Comparison of ENCODE assay signal across 11 cellular contexts in the genomic region with DNA sequence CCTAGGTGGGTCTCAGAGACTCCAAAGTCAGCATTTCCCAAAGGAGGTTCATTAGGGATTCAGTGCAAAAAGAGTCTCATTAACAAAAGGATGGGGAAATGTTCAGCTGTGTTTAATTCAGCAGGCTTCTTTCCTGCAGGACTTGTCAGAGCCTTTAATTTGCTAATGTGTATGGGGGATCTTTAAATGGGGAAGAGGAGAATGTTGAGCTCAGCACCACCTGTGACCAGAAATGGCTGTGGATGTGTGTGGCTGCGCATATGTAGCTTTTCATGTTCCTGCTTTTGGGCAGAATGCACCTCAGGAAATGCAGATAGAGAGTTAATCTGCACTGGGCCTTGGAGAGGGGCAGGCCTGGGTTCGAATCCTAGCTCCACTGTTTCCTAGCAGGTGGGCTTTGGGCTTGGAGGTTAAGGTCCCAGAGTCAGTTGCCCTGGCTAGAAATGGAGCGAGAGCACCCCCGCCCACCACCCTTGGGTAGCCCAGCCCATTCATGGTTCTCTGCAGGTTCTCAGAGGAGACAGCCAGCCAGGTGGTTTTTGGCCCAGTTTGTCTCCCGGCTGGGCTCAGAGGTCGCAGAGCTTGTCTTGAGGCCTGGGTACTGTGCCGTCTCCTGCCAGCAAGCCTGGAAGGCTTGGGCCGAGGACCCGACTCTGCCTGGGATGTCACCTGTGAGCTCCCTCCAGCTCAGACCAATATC. TPM values are rescaled to one million over a fixed set of nuclear protein-coding genes. Genes with fewer than 3 reads are reported as not detected.
DNase-seq lines count a peak whose midpoint lies in the region; ATAC-seq, FAIRE-seq and TF ChIP-seq lines count a peak whose summit lies in the region.
"Had no signal": no experiment of that assay in that cellular context is flagged by ENCODE, and none has a peak within 500 bp of the region (broad histone marks: within the 10 kb centered on the region; RNA-seq: fewer than 3 reads in every experiment).

No MANE protein-coding gene starts in this region.

- peak overlapping the region; percentile 98 for H3K27ac Mint-ChIP-seq in activated CD4-positive, alpha-beta memory T cell treated with anti-CD3 and anti-CD28 coated beads, Interleukin-2, amount 10 ng/mL, durations not matched to agents 7 days and 5 days

- H3K9me3 Mint-ChIP-seq in activated CD4-positive, alpha-beta memory T cell treated with anti-CD3 and anti-CD28 coated beads, Interleukin-2, amount 10 ng/mL, durations not matched to agents 7 days and 5 days, result no peaks in the 10 kb centered on the region

- peaks cover 98% of the 10 kb centered on the region for H3K4me1 Mint-ChIP-seq in activated CD4-positive, alpha-beta memory T cell treated with anti-CD3 and anti-CD28 coated beads, Interleukin-2, amount 10 ng/mL, durations not matched to agents 7 days and 5 days

- H3K4me1 ChIP-seq in mucosa of rectum (ENCODE audit: control insufficient read depth in 2 of 2, insufficient read depth in 2 of 2, low read length in 2 of 2), result peaks cover 9 to 11% of the 10 kb centered on the region in 2 donors
- H3K4me1 ChIP-seq: gastroesophageal sphincter had no signal

- no peaks in the 10 kb centered on the region for H3K9me3 ChIP-seq in mucosa of rectum (ENCODE audit: control insufficient read depth in 2 of 2, low read length in 2 of 2)
- H3K9me3 ChIP-seq: gastroesophageal sphincter had no signal

- peak overlapping the region; percentile 5 to 66 for H3K4me3 ChIP-seq in mucosa of rectum (ENCODE audit: low read length in 2 of 2)

- POLR2A ChIA-PET in activated CD4-positive, alpha-beta memory T cell treated with anti-CD3 and anti-CD28 coated beads, Interleukin-2, amount 10 ng/mL, durations not matched to agents 7 days and 5 days (lab: Charles Lee), result interaction anchor here (0.7 to 37.2 kb wide), 14 partner anchors 1 to 466 kb away, joined by 3 to 686 read pairs (median 8); a partner anchor contains a TSS

- no peak overlapping the region for H3K9ac ChIP-seq in mucosa of rectum (ENCODE audit: low read depth in 1 of 2, low read length in 2 of 2)

- H3K36me3 ChIP-seq in mucosa of rectum (ENCODE audit: control insufficient read depth in 2 of 2, insufficient read depth in 2 of 2, low read length in 2 of 2), result no peaks in the 10 kb centered on the region
- H3K36me3 ChIP-seq: gastroesophageal sphincter had no signal

- H3K27ac ChIP-seq in mucosa of rectum (ENCODE audit: low read depth in 2 of 2, low read length in 2 of 2), result peak overlapping the region in 1 of 2 donors; percentile 84

- no peak for TF ChIP-seq POLR2A in GM12891 (IDR thresholded peaks at IDR 0.05; ENCODE audit: low read depth, low read length)

- peak overlapping the region; percentile 88 for H3K4me3 Mint-ChIP-seq in activated CD4-positive, alpha-beta memory T cell treated with anti-CD3 and anti-CD28 coated beads, Interleukin-2, amount 10 ng/mL, durations not matched to agents 7 days and 5 days

- no peaks in the 10 kb centered on the region for H3K27me3 Mint-ChIP-seq in activated CD4-positive, alpha-beta memory T cell treated with anti-CD3 and anti-CD28 coated beads, Interleukin-2, amount 10 ng/mL, durations not matched to agents 7 days and 5 days

- H3K36me3 Mint-ChIP-seq in activated CD4-positive, alpha-beta memory T cell treated with anti-CD3 and anti-CD28 coated beads, Interleukin-2, amount 10 ng/mL, durations not matched to agents 7 days and 5 days (ENCODE audit: low read depth), result peaks cover 70% of the 10 kb centered on the region

- H3K27me3 ChIP-seq in mucosa of rectum (ENCODE audit: control insufficient read depth in 2 of 2, insufficient read depth in 2 of 2, low read length in 2 of 2), result no peaks in the 10 kb centered on the region
- H3K27me3 ChIP-seq: gastroesophageal sphincter had no signal

- CTCF ChIA-PET in activated CD4-positive, alpha-beta memory T cell treated with anti-CD3 and anti-CD28 coated beads, Interleukin-2, amount 10 ng/mL, durations not matched to agents 7 days and 5 days (lab: Charles Lee), result interaction anchor here (0.8 to 4.2 kb wide), 12 partner anchors 9 to 251 kb away, joined by 3 to 37 read pairs (median 6); a partner anchor contains a TSS

- FAIRE-seq in GM12891 (lab: Jason Lieb, UNC), result peak; percentile 43

- ATAC-seq in GM21786 (IDR thresholded peaks at IDR 0.05; ENCODE audit: unreplicated experiment) (no peak), GM18511 (IDR thresholded peaks at IDR 0.05; ENCODE audit: unreplicated experiment) (no peak)
- ATAC-seq: gastroesophageal sphincter had no signal

- DNase-seq in CD1c-positive myeloid dendritic cell (ENCODE audit: extremely low spot score), result peak; percentile 42
- no peak for DNase-seq in GM12891 (ENCODE audit: insufficient read length, low spot score)
- DNase-seq in activated CD4-positive, alpha-beta memory T cell treated with anti-CD3 and anti-CD28 coated beads, Interleukin-2, amount 10 ng/mL, durations not matched to agents 7 days and 5 days, result no peak
- no peak for DNase-seq in HPDE6-E6E7 (ENCODE audit: extremely low spot score)
- no peak for DNase-seq in HuH-7 (ENCODE audit: low spot score)
- DNase-seq: NCI-H1417; stimulated activated CD4-positive, alpha-beta T cell treated with anti-CD3 and anti-CD28 coated beads, Interleukin-4, amount 100 ng/mL, for 4 hours had no signal

TF ChIP-seq in GM12891, 5 proteins besides CTCF, POLR2A, EP300 and RAD21:
- TF ChIP-seq PAX5 (IDR thresholded peaks at IDR 0.05; ENCODE audit: insufficient read depth, low read length, severe bottlenecking) (no peak), POLR2AphosphoS5 (IDR thresholded peaks at IDR 0.05; ENCODE audit: low read depth, low read length) (no peak), POU2F2 (IDR thresholded peaks at IDR 0.05; ENCODE audit: low read depth, low read length) (no peak), SPI1 (IDR thresholded peaks at IDR 0.05; ENCODE audit: low read depth, low read length) (no peak), TAF1 (IDR thresholded peaks at IDR 0.05; ENCODE audit: low read depth, low read length) (no peak)
TF ChIP-seq in GM12891: peak in this region for 0.

RNA-seq across cellular contexts. Expression of a gene that starts 9.2 kb away (rescaled TPM):
- 23.7 TPM for polyA plus RNA-seq in GM12891 (2012; ENCODE audit: low read depth, missing spikeins)
- total RNA-seq in activated CD4-positive, alpha-beta memory T cell treated with anti-CD3 and anti-CD28 coated beads, Interleukin-2, amount 10 ng/mL, durations not matched to agents 7 days and 5 days, result 100 to 1,000 TPM; 266 to 270 TPM
